In genomic region chrX:63488546-63489373, GRCh38 we compare ENCODE assay signal across 25 cellular contexts.
"Had no signal": no experiment of that assay in that cellular context is flagged by ENCODE, and none has a peak within 500 bp of the region (broad histone marks: within the 10 kb centered on the region; RNA-seq: fewer than 3 reads in every experiment).

No MANE protein-coding gene starts in this region.

- H3K27me3 ChIP-seq: cardiac muscle cell had no signal

- ATAC-seq: activated CD4-positive, alpha-beta T cell treated with anti-CD3 and anti-CD28 coated beads for 36 hours; activated T-cell treated with anti-CD3 and anti-CD28 coated beads, Interleukin-2, amount 50 U/mL, for 72 hours; Panc1; Right ventricle myocardium inferior; T-cell had no signal

- H3K4me3 ChIP-seq: cardiac muscle cell, SK-N-MC had no signal

- DNase-seq: activated CD4-positive, alpha-beta memory T cell treated with anti-CD3 and anti-CD28 coated beads, Interleukin-2, amount 10 ng/mL, durations not matched to agents 7 days and 5 days; activated CD4-positive, alpha-beta T cell treated with anti-CD3 and anti-CD28 coated beads for 36 hours; activated CD4-positive, alpha-beta T cell treated with anti-CD3 and anti-CD28 coated beads, Interleukin-2, amount 50 U/mL, for 1 hour; activated CD4-positive, CD25-positive, alpha-beta regulatory T cell; activated CD8-positive, alpha-beta memory T cell treated with anti-CD3 and anti-CD28 coated beads, Interleukin-2, amount 50 U/mL, for 4 hours; activated gamma-delta T cell treated with Interleukin-2 at 50 U/mL for 16 hours; activated naive CD4-positive, alpha-beta T cell treated with anti-CD3 and anti-CD28 coated beads, Interleukin-2, amount 10 ng/mL, durations not matched to agents 7 days and 5 days; activated naive CD8-positive, alpha-beta T cell treated with anti-CD3 and anti-CD28 coated beads for 36 hours; activated T-cell treated with anti-CD3 and anti-CD28 coated beads, Interleukin-2, amount 50 U/mL, for 72 hours; MM.1S; NCI-H1105; NCI-H1436; NCI-H1694 treated with DMSO at 0.1 percent for 48 hours; NCI-H2081; NCI-H510A treated with DMSO at 0.1 percent for 48 hours; NCI-H69; NK-92 treated with Interleukin-12 subunit alpha and Interleukin-12 subunit beta, amount 100 ng/mL, for 24 hours; OCI-M1; RPMI8226; T-cell had no signal

- H3K36me3 ChIP-seq: cardiac muscle cell had no signal

- H3K27ac ChIP-seq: cardiac muscle cell, SK-N-MC, VCaP had no signal
